Comparison of ENCODE assay signal across 1 cellular context in genomic region chr10:132861116-132861691, GRCh38.
TF ChIP-seq lines count a peak whose summit lies in the region.

No MANE protein-coding gene starts in this region.

TF ChIP-seq in H1, 55 proteins besides CTCF, POLR2A, EP300 and RAD21:
- TF ChIP-seq JUND (IDR thresholded peaks at IDR 0.05; ENCODE audit: low read length): no peak
- no peak for TF ChIP-seq KDM4A (IDR thresholded peaks at IDR 0.05; ENCODE audit: low read depth, low read length, severe bottlenecking)
- no peak for TF ChIP-seq SRF (IDR thresholded peaks at IDR 0.05; ENCODE audit: low read depth, low read length)
- TF ChIP-seq CREB1 (IDR thresholded peaks at IDR 0.05): no peak
- TF ChIP-seq, protein P1, sequence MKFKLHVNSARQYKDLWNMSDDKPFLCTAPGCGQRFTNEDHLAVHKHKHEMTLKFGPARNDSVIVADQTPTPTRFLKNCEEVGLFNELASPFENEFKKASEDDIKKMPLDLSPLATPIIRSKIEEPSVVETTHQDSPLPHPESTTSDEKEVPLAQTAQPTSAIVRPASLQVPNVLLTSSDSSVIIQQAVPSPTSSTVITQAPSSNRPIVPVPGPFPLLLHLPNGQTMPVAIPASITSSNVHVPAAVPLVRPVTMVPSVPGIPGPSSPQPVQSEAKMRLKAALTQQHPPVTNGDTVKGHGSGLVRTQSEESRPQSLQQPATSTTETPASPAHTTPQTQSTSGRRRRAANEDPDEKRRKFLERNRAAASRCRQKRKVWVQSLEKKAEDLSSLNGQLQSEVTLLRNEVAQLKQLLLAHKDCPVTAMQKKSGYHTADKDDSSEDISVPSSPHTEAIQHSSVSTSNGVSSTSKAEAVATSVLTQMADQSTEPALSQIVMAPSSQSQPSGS (IDR thresholded peaks at IDR 0.05; ENCODE audit: low read length): no peak
- TF ChIP-seq CHD1 (IDR thresholded peaks at IDR 0.05; ENCODE audit: low read depth, low read length): no peak
- no peak for TF ChIP-seq SAP30 (IDR thresholded peaks at IDR 0.05; ENCODE audit: insufficient read depth, insufficient replicate concordance, low read length)
- TF ChIP-seq NANOG (IDR thresholded peaks at IDR 0.05; ENCODE audit: insufficient read depth, low read depth, low read length, poor library complexity, severe bottlenecking): no peak
- no peak for TF ChIP-seq ZNF274 (IDR thresholded peaks at IDR 0.05; ENCODE audit: borderline replicate concordance, extremely low read depth, low read length)
- TF ChIP-seq BRCA1 (IDR thresholded peaks at IDR 0.05; ENCODE audit: low read depth, low read length): no peak
- TF ChIP-seq RXRA (IDR thresholded peaks at IDR 0.05; ENCODE audit: insufficient read depth, low read depth, low read length): no peak
- no peak for TF ChIP-seq TEAD4 (IDR thresholded peaks at IDR 0.05; ENCODE audit: low read depth, low read length)
- TF ChIP-seq BACH1 (IDR thresholded peaks at IDR 0.05; ENCODE audit: low read length): no peak
- TF ChIP-seq BCL11A (IDR thresholded peaks at IDR 0.05; ENCODE audit: low read depth in 2 of 2, low read length in 2 of 2): no peak
- no peak for TF ChIP-seq CHD2 (IDR thresholded peaks at IDR 0.05; ENCODE audit: low read length)
- TF ChIP-seq PHF8 (conservative IDR thresholded peaks at IDR 0.05; ENCODE audit: low read depth, low read length): no peak
